Comparison of ENCODE assay signal across 1 cellular context in the genomic region with DNA sequence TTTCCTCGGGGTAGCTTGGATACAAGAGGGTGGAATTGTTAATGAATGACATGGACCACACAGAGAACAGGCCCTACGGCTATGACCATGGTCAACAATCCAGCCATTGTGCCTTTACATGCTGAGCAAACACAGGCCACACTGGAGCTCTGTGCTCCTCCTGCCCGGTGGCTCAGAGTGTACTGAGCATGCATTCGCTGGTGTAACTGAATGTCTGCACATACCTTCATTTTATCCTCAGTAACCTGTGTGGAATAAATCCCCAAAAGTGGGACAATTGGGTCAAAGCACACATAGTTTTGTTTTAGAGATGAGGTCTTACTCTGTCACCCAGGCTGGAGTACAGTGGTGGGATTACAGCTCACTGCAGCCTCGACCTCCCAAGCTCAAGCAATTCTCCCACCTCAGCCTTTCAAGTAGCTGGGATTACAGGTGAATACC.
A peak's percentile ranks its signal among the peaks of the same experiment; 100 is the strongest.
TF ChIP-seq lines count a peak whose summit lies in the region.

No MANE protein-coding gene starts in this region.

TF ChIP-seq in HepG2, 621 proteins besides CTCF, POLR2A, EP300 and RAD21 (continued from another document and continues in another):
- TF ChIP-seq, protein P1, sequence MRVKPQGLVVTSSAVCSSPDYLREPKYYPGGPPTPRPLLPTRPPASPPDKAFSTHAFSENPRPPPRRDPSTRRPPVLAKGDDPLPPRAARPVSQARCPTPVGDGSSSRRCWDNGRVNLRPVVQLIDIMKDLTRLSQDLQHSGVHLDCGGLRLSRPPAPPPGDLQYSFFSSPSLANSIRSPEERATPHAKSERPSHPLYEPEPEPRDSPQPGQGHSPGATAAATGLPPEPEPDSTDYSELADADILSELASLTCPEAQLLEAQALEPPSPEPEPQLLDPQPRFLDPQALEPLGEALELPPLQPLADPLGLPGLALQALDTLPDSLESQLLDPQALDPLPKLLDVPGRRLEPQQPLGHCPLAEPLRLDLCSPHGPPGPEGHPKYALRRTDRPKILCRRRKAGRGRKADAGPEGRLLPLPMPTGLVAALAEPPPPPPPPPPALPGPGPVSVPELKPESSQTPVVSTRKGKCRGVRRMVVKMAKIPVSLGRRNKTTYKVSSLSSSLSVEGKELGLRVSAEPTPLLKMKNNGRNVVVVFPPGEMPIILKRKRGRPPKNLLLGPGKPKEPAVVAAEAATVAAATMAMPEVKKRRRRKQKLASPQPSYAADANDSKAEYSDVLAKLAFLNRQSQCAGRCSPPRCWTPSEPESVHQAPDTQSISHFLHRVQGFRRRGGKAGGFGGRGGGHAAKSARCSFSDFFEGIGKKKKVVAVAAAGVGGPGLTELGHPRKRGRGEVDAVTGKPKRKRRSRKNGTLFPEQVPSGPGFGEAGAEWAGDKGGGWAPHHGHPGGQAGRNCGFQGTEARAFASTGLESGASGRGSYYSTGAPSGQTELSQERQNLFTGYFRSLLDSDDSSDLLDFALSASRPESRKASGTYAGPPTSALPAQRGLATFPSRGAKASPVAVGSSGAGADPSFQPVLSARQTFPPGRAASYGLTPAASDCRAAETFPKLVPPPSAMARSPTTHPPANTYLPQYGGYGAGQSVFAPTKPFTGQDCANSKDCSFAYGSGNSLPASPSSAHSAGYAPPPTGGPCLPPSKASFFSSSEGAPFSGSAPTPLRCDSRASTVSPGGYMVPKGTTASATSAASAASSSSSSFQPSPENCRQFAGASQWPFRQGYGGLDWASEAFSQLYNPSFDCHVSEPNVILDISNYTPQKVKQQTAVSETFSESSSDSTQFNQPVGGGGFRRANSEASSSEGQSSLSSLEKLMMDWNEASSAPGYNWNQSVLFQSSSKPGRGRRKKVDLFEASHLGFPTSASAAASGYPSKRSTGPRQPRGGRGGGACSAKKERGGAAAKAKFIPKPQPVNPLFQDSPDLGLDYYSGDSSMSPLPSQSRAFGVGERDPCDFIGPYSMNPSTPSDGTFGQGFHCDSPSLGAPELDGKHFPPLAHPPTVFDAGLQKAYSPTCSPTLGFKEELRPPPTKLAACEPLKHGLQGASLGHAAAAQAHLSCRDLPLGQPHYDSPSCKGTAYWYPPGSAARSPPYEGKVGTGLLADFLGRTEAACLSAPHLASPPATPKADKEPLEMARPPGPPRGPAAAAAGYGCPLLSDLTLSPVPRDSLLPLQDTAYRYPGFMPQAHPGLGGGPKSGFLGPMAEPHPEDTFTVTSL (CRISPR knock-in tag; IDR thresholded peaks at IDR 0.05; ENCODE audit: borderline replicate concordance), result no peak
- TF ChIP-seq POLR2AphosphoS2 (IDR thresholded peaks at IDR 0.05; ENCODE audit: low read depth, low read length) (no peak), ZNF792 (CRISPR knock-in tag; IDR thresholded peaks at IDR 0.05) (0 out of 2 replicates have a peak, but pooled peaks have one; percentile 54), RAD51 (IDR thresholded peaks at IDR 0.05; ENCODE audit: borderline replicate concordance) (no peak), TAF1 (CRISPR knock-in tag; IDR thresholded peaks at IDR 0.05) (no peak), TCF7 (IDR thresholded peaks at IDR 0.05; ENCODE audit: low read depth) (no peak), TRIM24 (CRISPR knock-in tag; IDR thresholded peaks at IDR 0.05) (no peak), ZNF772 (CRISPR knock-in tag; IDR thresholded peaks at IDR 0.05) (no peak; the same call in 1 of the 2 replicates), CHCHD3 (CRISPR knock-in tag; IDR thresholded peaks at IDR 0.05) (no peak), ZNF639 (CRISPR knock-in tag; conservative IDR thresholded peaks at IDR 0.05) (no peak), ZNF124 (CRISPR knock-in tag; IDR thresholded peaks at IDR 0.05) (0 out of 2 replicates have a peak, but pooled peaks have one; percentile 40), PHF20 (CRISPR knock-in tag; IDR thresholded peaks at IDR 0.05) (no peak), ATAD3A (CRISPR knock-in tag; IDR thresholded peaks at IDR 0.05) (no peak), SKIL (CRISPR knock-in tag; IDR thresholded peaks at IDR 0.05; ENCODE audit: borderline replicate concordance) (no peak), RBM22 (optimal IDR thresholded peaks at IDR 0.05; ENCODE audit: low read length) (no peak), RNF2 (conservative IDR thresholded peaks at IDR 0.05; ENCODE audit: low read depth) (no peak), SYNCRIP (IDR thresholded peaks at IDR 0.05; ENCODE audit: insufficient read depth, low read depth, low read length) (no peak), ZNF773 (CRISPR knock-in tag; IDR thresholded peaks at IDR 0.05; ENCODE audit: borderline replicate concordance) (no peak), ARNT2 (CRISPR knock-in tag; IDR thresholded peaks at IDR 0.05; ENCODE audit: low read depth) (no peak), USF2 (IDR thresholded peaks at IDR 0.05; ENCODE audit: low read depth, low read length) (no peak), USF2 (CRISPR knock-in tag; IDR thresholded peaks at IDR 0.05; ENCODE audit: borderline replicate concordance) (no peak), ZEB1 (IDR thresholded peaks at IDR 0.05; ENCODE audit: insufficient replicate concordance, low read depth) (no peak), ETV6 (CRISPR knock-in tag; conservative IDR thresholded peaks at IDR 0.05) (no peak), SATB2 (CRISPR knock-in tag; IDR thresholded peaks at IDR 0.05) (no peak), TOPORS (CRISPR knock-in tag; IDR thresholded peaks at IDR 0.05) (no peak)
- TF ChIP-seq, protein P2, sequence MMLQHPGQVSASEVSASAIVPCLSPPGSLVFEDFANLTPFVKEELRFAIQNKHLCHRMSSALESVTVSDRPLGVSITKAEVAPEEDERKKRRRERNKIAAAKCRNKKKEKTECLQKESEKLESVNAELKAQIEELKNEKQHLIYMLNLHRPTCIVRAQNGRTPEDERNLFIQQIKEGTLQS (CRISPR knock-in tag; IDR thresholded peaks at IDR 0.05), result no peak
- TF ChIP-seq, protein P3, sequence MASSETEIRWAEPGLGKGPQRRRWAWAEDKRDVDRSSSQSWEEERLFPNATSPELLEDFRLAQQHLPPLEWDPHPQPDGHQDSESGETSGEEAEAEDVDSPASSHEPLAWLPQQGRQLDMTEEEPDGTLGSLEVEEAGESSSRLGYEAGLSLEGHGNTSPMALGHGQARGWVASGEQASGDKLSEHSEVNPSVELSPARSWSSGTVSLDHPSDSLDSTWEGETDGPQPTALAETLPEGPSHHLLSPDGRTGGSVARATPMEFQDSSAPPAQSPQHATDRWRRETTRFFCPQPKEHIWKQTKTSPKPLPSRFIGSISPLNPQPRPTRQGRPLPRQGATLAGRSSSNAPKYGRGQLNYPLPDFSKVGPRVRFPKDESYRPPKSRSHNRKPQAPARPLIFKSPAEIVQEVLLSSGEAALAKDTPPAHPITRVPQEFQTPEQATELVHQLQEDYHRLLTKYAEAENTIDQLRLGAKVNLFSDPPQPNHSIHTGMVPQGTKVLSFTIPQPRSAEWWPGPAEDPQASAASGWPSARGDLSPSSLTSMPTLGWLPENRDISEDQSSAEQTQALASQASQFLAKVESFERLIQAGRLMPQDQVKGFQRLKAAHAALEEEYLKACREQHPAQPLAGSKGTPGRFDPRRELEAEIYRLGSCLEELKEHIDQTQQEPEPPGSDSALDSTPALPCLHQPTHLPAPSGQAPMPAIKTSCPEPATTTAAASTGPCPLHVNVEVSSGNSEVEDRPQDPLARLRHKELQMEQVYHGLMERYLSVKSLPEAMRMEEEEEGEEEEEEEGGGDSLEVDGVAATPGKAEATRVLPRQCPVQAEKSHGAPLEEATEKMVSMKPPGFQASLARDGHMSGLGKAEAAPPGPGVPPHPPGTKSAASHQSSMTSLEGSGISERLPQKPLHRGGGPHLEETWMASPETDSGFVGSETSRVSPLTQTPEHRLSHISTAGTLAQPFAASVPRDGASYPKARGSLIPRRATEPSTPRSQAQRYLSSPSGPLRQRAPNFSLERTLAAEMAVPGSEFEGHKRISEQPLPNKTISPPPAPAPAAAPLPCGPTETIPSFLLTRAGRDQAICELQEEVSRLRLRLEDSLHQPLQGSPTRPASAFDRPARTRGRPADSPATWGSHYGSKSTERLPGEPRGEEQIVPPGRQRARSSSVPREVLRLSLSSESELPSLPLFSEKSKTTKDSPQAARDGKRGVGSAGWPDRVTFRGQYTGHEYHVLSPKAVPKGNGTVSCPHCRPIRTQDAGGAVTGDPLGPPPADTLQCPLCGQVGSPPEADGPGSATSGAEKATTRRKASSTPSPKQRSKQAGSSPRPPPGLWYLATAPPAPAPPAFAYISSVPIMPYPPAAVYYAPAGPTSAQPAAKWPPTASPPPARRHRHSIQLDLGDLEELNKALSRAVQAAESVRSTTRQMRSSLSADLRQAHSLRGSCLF (CRISPR knock-in tag; IDR thresholded peaks at IDR 0.05; ENCODE audit: borderline replicate concordance), result no peak
- TF ChIP-seq, protein P4, sequence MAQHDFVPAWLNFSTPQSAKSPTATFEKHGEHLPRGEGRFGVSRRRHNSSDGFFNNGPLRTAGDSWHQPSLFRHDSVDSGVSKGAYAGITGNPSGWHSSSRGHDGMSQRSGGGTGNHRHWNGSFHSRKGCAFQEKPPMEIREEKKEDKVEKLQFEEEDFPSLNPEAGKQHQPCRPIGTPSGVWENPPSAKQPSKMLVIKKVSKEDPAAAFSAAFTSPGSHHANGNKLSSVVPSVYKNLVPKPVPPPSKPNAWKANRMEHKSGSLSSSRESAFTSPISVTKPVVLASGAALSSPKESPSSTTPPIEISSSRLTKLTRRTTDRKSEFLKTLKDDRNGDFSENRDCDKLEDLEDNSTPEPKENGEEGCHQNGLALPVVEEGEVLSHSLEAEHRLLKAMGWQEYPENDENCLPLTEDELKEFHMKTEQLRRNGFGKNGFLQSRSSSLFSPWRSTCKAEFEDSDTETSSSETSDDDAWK (CRISPR knock-in tag; IDR thresholded peaks at IDR 0.05), result no peak
- TF ChIP-seq, protein P5, sequence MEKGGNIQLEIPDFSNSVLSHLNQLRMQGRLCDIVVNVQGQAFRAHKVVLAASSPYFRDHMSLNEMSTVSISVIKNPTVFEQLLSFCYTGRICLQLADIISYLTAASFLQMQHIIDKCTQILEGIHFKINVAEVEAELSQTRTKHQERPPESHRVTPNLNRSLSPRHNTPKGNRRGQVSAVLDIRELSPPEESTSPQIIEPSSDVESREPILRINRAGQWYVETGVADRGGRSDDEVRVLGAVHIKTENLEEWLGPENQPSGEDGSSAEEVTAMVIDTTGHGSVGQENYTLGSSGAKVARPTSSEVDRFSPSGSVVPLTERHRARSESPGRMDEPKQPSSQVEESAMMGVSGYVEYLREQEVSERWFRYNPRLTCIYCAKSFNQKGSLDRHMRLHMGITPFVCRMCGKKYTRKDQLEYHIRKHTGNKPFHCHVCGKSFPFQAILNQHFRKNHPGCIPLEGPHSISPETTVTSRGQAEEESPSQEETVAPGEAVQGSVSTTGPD (CRISPR knock-in tag; IDR thresholded peaks at IDR 0.05), result no peak
- TF ChIP-seq, protein P6, sequence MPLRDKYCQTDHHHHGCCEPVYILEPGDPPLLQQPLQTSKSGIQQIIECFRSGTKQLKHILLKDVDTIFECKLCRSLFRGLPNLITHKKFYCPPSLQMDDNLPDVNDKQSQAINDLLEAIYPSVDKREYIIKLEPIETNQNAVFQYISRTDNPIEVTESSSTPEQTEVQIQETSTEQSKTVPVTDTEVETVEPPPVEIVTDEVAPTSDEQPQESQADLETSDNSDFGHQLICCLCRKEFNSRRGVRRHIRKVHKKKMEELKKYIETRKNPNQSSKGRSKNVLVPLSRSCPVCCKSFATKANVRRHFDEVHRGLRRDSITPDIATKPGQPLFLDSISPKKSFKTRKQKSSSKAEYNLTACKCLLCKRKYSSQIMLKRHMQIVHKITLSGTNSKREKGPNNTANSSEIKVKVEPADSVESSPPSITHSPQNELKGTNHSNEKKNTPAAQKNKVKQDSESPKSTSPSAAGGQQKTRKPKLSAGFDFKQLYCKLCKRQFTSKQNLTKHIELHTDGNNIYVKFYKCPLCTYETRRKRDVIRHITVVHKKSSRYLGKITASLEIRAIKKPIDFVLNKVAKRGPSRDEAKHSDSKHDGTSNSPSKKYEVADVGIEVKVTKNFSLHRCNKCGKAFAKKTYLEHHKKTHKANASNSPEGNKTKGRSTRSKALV (CRISPR knock-in tag; IDR thresholded peaks at IDR 0.05), result no peak
- TF ChIP-seq, protein P7, sequence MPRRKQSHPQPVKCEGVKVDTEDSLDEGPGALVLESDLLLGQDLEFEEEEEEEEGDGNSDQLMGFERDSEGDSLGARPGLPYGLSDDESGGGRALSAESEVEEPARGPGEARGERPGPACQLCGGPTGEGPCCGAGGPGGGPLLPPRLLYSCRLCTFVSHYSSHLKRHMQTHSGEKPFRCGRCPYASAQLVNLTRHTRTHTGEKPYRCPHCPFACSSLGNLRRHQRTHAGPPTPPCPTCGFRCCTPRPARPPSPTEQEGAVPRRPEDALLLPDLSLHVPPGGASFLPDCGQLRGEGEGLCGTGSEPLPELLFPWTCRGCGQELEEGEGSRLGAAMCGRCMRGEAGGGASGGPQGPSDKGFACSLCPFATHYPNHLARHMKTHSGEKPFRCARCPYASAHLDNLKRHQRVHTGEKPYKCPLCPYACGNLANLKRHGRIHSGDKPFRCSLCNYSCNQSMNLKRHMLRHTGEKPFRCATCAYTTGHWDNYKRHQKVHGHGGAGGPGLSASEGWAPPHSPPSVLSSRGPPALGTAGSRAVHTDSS (CRISPR knock-in tag; conservative IDR thresholded peaks at IDR 0.05), result no peak
